In the genomic region with DNA sequence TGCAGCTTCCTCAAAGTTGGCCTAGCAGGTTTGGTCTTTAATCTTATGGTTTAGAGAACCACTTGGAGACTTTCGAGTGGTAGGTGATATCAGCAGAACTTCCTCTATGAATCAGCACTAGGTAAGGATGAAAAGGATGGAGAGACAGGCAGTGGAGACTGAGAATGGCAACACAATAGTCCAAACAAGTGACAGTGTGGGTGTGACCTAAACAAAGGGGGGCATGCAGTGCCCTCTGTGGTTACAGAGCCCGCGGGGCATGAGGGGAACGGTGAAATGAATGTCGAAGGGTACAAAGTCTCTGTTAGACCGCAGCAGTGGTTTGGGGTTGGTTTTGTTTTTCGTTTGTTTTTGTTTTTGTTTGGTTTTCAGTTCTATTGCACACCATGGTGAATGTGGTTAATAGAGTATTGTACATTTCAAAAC, we compare ENCODE assay signal across 14 cellular contexts.
A peak's percentile ranks its signal among the peaks of the same experiment; 100 is the strongest.
DNase-seq lines count a peak whose midpoint lies in the region; ATAC-seq and TF ChIP-seq lines count a peak whose summit lies in the region.
"Had no signal": no experiment of that assay in that cellular context is flagged by ENCODE, and none has a peak within 500 bp of the region (broad histone marks: within the 10 kb centered on the region; RNA-seq: fewer than 3 reads in every experiment).

No MANE protein-coding gene starts in this region.

- peaks cover 9% of the 10 kb centered on the region for H3K4me1 Mint-ChIP-seq in activated T-helper 2 cell treated with anti-CD3 and anti-CD28 coated beads, Interferon-gamma antibody, Interleukin-2, Interleukin-4, amounts not matched to agents 10 μg/mL and 5 μg/mL and 100 μg/mL, durations not matched to agents 14 hours and 24 hours and 36 hours (ENCODE audit: low read depth)

- no peaks in the 10 kb centered on the region for H3K36me3 Mint-ChIP-seq in activated T-helper 2 cell treated with anti-CD3 and anti-CD28 coated beads, Interferon-gamma antibody, Interleukin-2, Interleukin-4, amounts not matched to agents 10 μg/mL and 5 μg/mL and 100 μg/mL, durations not matched to agents 14 hours and 24 hours and 36 hours (ENCODE audit: low read depth)

- no peaks in the 10 kb centered on the region for H3K9me3 Mint-ChIP-seq in activated T-helper 2 cell treated with anti-CD3 and anti-CD28 coated beads, Interferon-gamma antibody, Interleukin-2, Interleukin-4, amounts not matched to agents 10 μg/mL and 5 μg/mL and 100 μg/mL, durations not matched to agents 14 hours and 24 hours and 36 hours
- H3K9me3 Mint-ChIP-seq: H9 had no signal

- H3K27me3 ChIP-seq in GM06990 (replicated peaks; ENCODE audit: control insufficient read depth, insufficient read depth, low read length) = no peaks in the 10 kb centered on the region
- H3K27me3 ChIP-seq: brain microvascular endothelial cell, right lobe of liver had no signal

- H3K27me3 Mint-ChIP-seq in activated T-helper 2 cell treated with anti-CD3 and anti-CD28 coated beads, Interferon-gamma antibody, Interleukin-2, Interleukin-4, amounts not matched to agents 10 μg/mL and 5 μg/mL and 100 μg/mL, durations not matched to agents 14 hours and 24 hours and 36 hours (ENCODE audit: low read depth) = peaks cover 6% of the 10 kb centered on the region

- peak; percentile 33 for DNase-seq in GM06990 (ENCODE audit: extremely low read depth, insufficient read length)
- DNase-seq in KBM-7 = no peak
- no peak for DNase-seq in DMS79 (lab: John Stamatoyannopoulos, UW)
- DNase-seq in effector CD8-positive, alpha-beta T cell (lab: John Stamatoyannopoulos, UW) = no peak
- no peak for DNase-seq in activated T-helper 2 cell treated with anti-CD3 and anti-CD28 coated beads, Interferon-gamma antibody, Interleukin-2, Interleukin-4, amounts not matched to agents 10 μg/mL and 5 μg/mL and 100 μg/mL, durations not matched to agents 14 hours and 24 hours and 36 hours (ENCODE audit: low spot score)
- DNase-seq: activated T-cell treated with anti-CD3 and anti-CD28 coated beads for 4 hours, brain microvascular endothelial cell, H9, KG1, mucosa of descending colon, right lobe of liver had no signal

- in situ Hi-C loops in KBM-7 (cut with MboI; ENCODE audit: low pct_unique_long_range_greater_than_20kb, low sequenced_read_pairs) = no loop called here

- H3K27ac Mint-ChIP-seq in activated T-helper 2 cell treated with anti-CD3 and anti-CD28 coated beads, Interferon-gamma antibody, Interleukin-2, Interleukin-4, amounts not matched to agents 10 μg/mL and 5 μg/mL and 100 μg/mL, durations not matched to agents 14 hours and 24 hours and 36 hours = no peak overlapping the region
- H3K27ac Mint-ChIP-seq: H9 had no signal

- TF ChIP-seq CTCF in GM06990 (IDR thresholded peaks at IDR 0.05; ENCODE audit: insufficient read depth, low read length, poor library complexity, severe bottlenecking) = no peak

- intact Hi-C loops in activated T-helper 2 cell treated with anti-CD3 and anti-CD28 coated beads, Interferon-gamma antibody, Interleukin-2, Interleukin-4, amounts not matched to agents 10 μg/mL and 5 μg/mL and 100 μg/mL, durations not matched to agents 14 hours and 24 hours and 36 hours (cut with micrococcal nuclease) = no loop called here

- ATAC-seq in GM19035 (IDR thresholded peaks at IDR 0.05; ENCODE audit: unreplicated experiment) = peak; percentile 96
- ATAC-seq in HG02642 (IDR thresholded peaks at IDR 0.05; ENCODE audit: poor library complexity, unreplicated experiment) = peak; percentile 71
- peak; percentile 92 for ATAC-seq in HG03442 (IDR thresholded peaks at IDR 0.05; ENCODE audit: unreplicated experiment)
- ATAC-seq: mucosa of descending colon, right lobe of liver had no signal

- no peak overlapping the region for H3K4me3 ChIP-seq in GM06990 (replicated peaks; ENCODE audit: low read depth, low read length)
- H3K4me3 ChIP-seq: mucosa of descending colon, right lobe of liver had no signal

- no peaks in the 10 kb centered on the region for H3K36me3 ChIP-seq in GM06990 (ENCODE audit: control insufficient read depth, insufficient read depth, low read length)
- H3K36me3 ChIP-seq: brain microvascular endothelial cell, right lobe of liver had no signal

- H3K4me3 Mint-ChIP-seq in activated T-helper 2 cell treated with anti-CD3 and anti-CD28 coated beads, Interferon-gamma antibody, Interleukin-2, Interleukin-4, amounts not matched to agents 10 μg/mL and 5 μg/mL and 100 μg/mL, durations not matched to agents 14 hours and 24 hours and 36 hours (ENCODE audit: low read depth) = no peak overlapping the region
